In genomic region chr2:85132392-85132791, GRCh38 we compare ENCODE assay signal across 8 cellular contexts. TPM values are rescaled to one million over a fixed set of nuclear protein-coding genes. Genes with fewer than 3 reads are reported as not detected.
A peak's percentile ranks its signal among the peaks of the same experiment; 100 is the strongest.
DNase-seq lines count a peak whose midpoint lies in the region; ATAC-seq, FAIRE-seq and TF ChIP-seq lines count a peak whose summit lies in the region.

No MANE protein-coding gene starts in this region.

- H3K9me3 ChIP-seq in breast epithelium (no peaks in the 10 kb centered on the region), mesenchymal stem cell (ENCODE audit: control insufficient read depth, low read length) (no peaks in the 10 kb centered on the region)

- no peaks in the 10 kb centered on the region for H3K36me3 ChIP-seq in breast epithelium
- no peaks in the 10 kb centered on the region for H3K36me3 ChIP-seq in mesenchymal stem cell (ENCODE audit: control insufficient read depth in 1 of 2, insufficient read depth in 2 of 2, low read depth in 1 of 2, low read length in 2 of 2)

- H3K4me3 Mint-ChIP-seq in stimulated activated naive CD8-positive, alpha-beta T cell treated with anti-CD3 and anti-CD28 coated beads, Interleukin-15, Interleukin-2, amounts not matched to agents 100 ng/mL and 50 ng/mL, for 24 hours = peak overlapping the region; percentile 66

- H3K4me1 Mint-ChIP-seq in stimulated activated naive CD8-positive, alpha-beta T cell treated with anti-CD3 and anti-CD28 coated beads, Interleukin-15, Interleukin-2, amounts not matched to agents 100 ng/mL and 50 ng/mL, for 24 hours (ENCODE audit: low read depth) = peaks cover 13% of the 10 kb centered on the region

- peak overlapping the region; percentile 59 to 94 for H3K27ac ChIP-seq in breast epithelium
- H3K27ac ChIP-seq in mesenchymal stem cell (ENCODE audit: low read length, poor library complexity, severe bottlenecking) = no peak overlapping the region

- H3K4me1 ChIP-seq in breast epithelium (peaks cover 0 to 10% of the 10 kb centered on the region in 2 donors), mesenchymal stem cell (ENCODE audit: control insufficient read depth, insufficient read depth, low read depth, low read length) (peaks cover 20% of the 10 kb centered on the region)

- H3K9me3 Mint-ChIP-seq in stimulated activated naive CD8-positive, alpha-beta T cell treated with anti-CD3 and anti-CD28 coated beads, Interleukin-15, Interleukin-2, amounts not matched to agents 100 ng/mL and 50 ng/mL, for 24 hours = no peaks in the 10 kb centered on the region

- H2AK5ac ChIP-seq in mesenchymal stem cell (ENCODE audit: low read length, severe bottlenecking) = no peak overlapping the region

- H2BK12ac ChIP-seq in mesenchymal stem cell (ENCODE audit: low read length in 2 of 2) = no peak overlapping the region

- H3K4ac ChIP-seq in mesenchymal stem cell (ENCODE audit: low read depth in 1 of 2, low read length in 2 of 2) = no peak overlapping the region

- FAIRE-seq in HTR-8/SVneo (lab: Jason Lieb, UNC) = no peak

- no peak for TF ChIP-seq CTCF in breast epithelium (IDR thresholded peaks at IDR 0.05)

- H3K18ac ChIP-seq in mesenchymal stem cell (ENCODE audit: low read depth in 1 of 2, low read length in 2 of 2) = no peak overlapping the region

- H3K9ac ChIP-seq in mesenchymal stem cell (ENCODE audit: low read length) = peak overlapping the region; percentile 80

- H3K79me1 ChIP-seq in mesenchymal stem cell (replicated peaks; ENCODE audit: low read length, poor library complexity, severe bottlenecking) = peaks cover 10% of the 10 kb centered on the region

- 55% methylated on average over 13 of the region's 14 CpGs for WGBS in mesenchymal stem cell

- no peak overlapping the region for H4K91ac ChIP-seq in mesenchymal stem cell (ENCODE audit: low read length)

- H2AFZ ChIP-seq in mesenchymal stem cell (ENCODE audit: low read depth, low read length) = no peak overlapping the region

- no peak overlapping the region for H2BK15ac ChIP-seq in mesenchymal stem cell (ENCODE audit: low read depth, poor library complexity, severe bottlenecking)

- H2BK120ac ChIP-seq in mesenchymal stem cell (ENCODE audit: low read depth, low read length) = no peak overlapping the region

- H3K27me3 ChIP-seq in breast epithelium (no peaks in the 10 kb centered on the region), mesenchymal stem cell (ENCODE audit: control insufficient read depth in 1 of 2, insufficient read depth in 1 of 2, low read length in 2 of 2) (peaks cover 0 to 7% of the 10 kb centered on the region in 2 experiments)

- no peak for ATAC-seq in stimulated activated naive CD8-positive, alpha-beta T cell treated with anti-CD3 and anti-CD28 coated beads, Interleukin-15, Interleukin-2, amounts not matched to agents 100 U/mL and 50 U/mL, for 24 hours
- ATAC-seq in HG02884 (IDR thresholded peaks at IDR 0.05; ENCODE audit: unreplicated experiment) = no peak

- intact Hi-C loops in breast epithelium (cut with DNase I; ENCODE audit: low total_unique reads) = loop anchor here (5.0 kb wide), 1 partner anchor 155 kb away; no protein-coding TSS in a partner anchor

- peak overlapping the region in 1 of 2 experiments; percentile 37 for H3K14ac ChIP-seq in mesenchymal stem cell (ENCODE audit: low read length in 2 of 2)

- no peaks in the 10 kb centered on the region for H3K36me3 Mint-ChIP-seq in stimulated activated naive CD8-positive, alpha-beta T cell treated with anti-CD3 and anti-CD28 coated beads, Interleukin-15, Interleukin-2, amounts not matched to agents 100 ng/mL and 50 ng/mL, for 24 hours (ENCODE audit: low read depth)

- H2BK5ac ChIP-seq in mesenchymal stem cell (ENCODE audit: low read depth, low read length, poor library complexity, severe bottlenecking) = no peak overlapping the region

- peaks cover 60% of the 10 kb centered on the region for H3K27me3 Mint-ChIP-seq in stimulated activated naive CD8-positive, alpha-beta T cell treated with anti-CD3 and anti-CD28 coated beads, Interleukin-15, Interleukin-2, amounts not matched to agents 100 ng/mL and 50 ng/mL, for 24 hours

- peak overlapping the region; percentile 97 for H3K4me2 ChIP-seq in mesenchymal stem cell (ENCODE audit: low read length, poor library complexity, severe bottlenecking)

- H3K27ac Mint-ChIP-seq in stimulated activated naive CD8-positive, alpha-beta T cell treated with anti-CD3 and anti-CD28 coated beads, Interleukin-15, Interleukin-2, amounts not matched to agents 100 ng/mL and 50 ng/mL, for 24 hours = no peak overlapping the region

- no peak overlapping the region for H4K8ac ChIP-seq in mesenchymal stem cell (ENCODE audit: low read length)

- TF ChIP-seq POLR2A in breast epithelium (IDR thresholded peaks at IDR 0.05) = no peak

- H3K23ac ChIP-seq in mesenchymal stem cell (ENCODE audit: low read length in 2 of 2) = no peak overlapping the region

- H3K4me3 ChIP-seq in breast epithelium (peak overlapping the region; percentile 87 to 93 (median 92)), mesenchymal stem cell (ENCODE audit: insufficient read depth in 1 of 2, low read depth in 1 of 2, low read length in 2 of 2) (peak overlapping the region in 1 of 2 experiments; percentile 80)

- no peak for DNase-seq in stimulated activated naive CD8-positive, alpha-beta T cell treated with anti-CD3 and anti-CD28 coated beads, Interleukin-15, Interleukin-2, amounts not matched to agents 100 U/mL and 50 U/mL, for 24 hours
- DNase-seq in breast epithelium (ENCODE audit: low spot score in 2 of 2) (peak in 1 of 2 donors; percentile 36), mesenchymal stem cell (no peak), HTR-8/SVneo (ENCODE audit: insufficient read length, low spot score) (no peak), NAMALWA (ENCODE audit: low spot score) (no peak), NCI-H1105 treated with DMSO at 0.1 percent for 48 hours (lab: John Stamatoyannopoulos, UW) (no peak)

RNA-seq across cellular contexts. Expression of gene TCF7L1, which starts 0.8 kb away (rescaled TPM):
- total RNA-seq in breast epithelium = 1 to 10 TPM; 3.4 to 6.9 (median 5.9) TPM
- polyA plus RNA-seq in mesenchymal stem cell (2013, experiment 1 of 2) = 18.8 TPM
- 18.2 TPM for polyA plus RNA-seq in mesenchymal stem cell (2013, experiment 2 of 2)
